Comparison of ENCODE assay signal across 1 cellular context in the genomic region with DNA sequence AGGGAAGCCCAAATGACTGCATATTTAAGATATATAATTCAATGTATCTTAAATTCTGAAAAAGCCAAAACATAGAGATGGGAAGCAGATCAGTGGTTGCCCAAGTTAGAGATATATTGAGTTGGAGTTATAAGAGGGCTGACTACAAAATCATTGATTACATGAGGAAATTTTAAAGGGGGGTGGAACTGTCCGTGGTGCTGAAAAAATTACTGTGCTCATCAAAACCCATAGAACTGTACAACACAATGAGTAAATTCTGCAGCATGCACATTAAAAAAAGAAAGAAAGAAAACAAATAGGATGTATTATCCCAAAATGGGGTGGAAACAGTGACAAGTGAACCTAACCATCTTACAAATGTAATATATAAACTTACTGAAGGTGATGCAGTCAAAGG.
TF ChIP-seq lines count a peak whose summit lies in the region.

No MANE protein-coding gene starts in this region.

TF ChIP-seq in GM12878, 131 proteins besides CTCF, POLR2A, EP300 and RAD21 (continued from another document):
- TF ChIP-seq, protein P1, sequence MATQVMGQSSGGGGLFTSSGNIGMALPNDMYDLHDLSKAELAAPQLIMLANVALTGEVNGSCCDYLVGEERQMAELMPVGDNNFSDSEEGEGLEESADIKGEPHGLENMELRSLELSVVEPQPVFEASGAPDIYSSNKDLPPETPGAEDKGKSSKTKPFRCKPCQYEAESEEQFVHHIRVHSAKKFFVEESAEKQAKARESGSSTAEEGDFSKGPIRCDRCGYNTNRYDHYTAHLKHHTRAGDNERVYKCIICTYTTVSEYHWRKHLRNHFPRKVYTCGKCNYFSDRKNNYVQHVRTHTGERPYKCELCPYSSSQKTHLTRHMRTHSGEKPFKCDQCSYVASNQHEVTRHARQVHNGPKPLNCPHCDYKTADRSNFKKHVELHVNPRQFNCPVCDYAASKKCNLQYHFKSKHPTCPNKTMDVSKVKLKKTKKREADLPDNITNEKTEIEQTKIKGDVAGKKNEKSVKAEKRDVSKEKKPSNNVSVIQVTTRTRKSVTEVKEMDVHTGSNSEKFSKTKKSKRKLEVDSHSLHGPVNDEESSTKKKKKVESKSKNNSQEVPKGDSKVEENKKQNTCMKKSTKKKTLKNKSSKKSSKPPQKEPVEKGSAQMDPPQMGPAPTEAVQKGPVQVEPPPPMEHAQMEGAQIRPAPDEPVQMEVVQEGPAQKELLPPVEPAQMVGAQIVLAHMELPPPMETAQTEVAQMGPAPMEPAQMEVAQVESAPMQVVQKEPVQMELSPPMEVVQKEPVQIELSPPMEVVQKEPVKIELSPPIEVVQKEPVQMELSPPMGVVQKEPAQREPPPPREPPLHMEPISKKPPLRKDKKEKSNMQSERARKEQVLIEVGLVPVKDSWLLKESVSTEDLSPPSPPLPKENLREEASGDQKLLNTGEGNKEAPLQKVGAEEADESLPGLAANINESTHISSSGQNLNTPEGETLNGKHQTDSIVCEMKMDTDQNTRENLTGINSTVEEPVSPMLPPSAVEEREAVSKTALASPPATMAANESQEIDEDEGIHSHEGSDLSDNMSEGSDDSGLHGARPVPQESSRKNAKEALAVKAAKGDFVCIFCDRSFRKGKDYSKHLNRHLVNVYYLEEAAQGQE (IDR thresholded peaks at IDR 0.05; ENCODE audit: low read depth, low read length): peak; percentile 83
- no peak for TF ChIP-seq BRCA1 (IDR thresholded peaks at IDR 0.05; ENCODE audit: low read depth, low read length)
